In genomic region chr4:53899544-53900274, GRCh38 we compare ENCODE assay signal across 16 cellular contexts.
DNase-seq lines count a peak whose midpoint lies in the region; ATAC-seq and TF ChIP-seq lines count a peak whose summit lies in the region.
"Had no signal": no experiment of that assay in that cellular context is flagged by ENCODE, and none has a peak within 500 bp of the region (broad histone marks: within the 10 kb centered on the region; RNA-seq: fewer than 3 reads in every experiment).

No MANE protein-coding gene starts in this region.

- H3K4me3 ChIP-seq in ACC112 (ENCODE audit: low read depth, low read length) = no peak overlapping the region
- no peak overlapping the region for H3K4me3 ChIP-seq in SK-N-SH (ENCODE audit: low read depth in 2 of 2, low read length in 1 of 2)
- H3K4me3 ChIP-seq: GM23338, right lobe of liver had no signal

- H3K27me3 ChIP-seq in ACC112 (ENCODE audit: insufficient read depth, low read length) (no peaks in the 10 kb centered on the region), SK-N-SH (ENCODE audit: insufficient read depth) (no peaks in the 10 kb centered on the region)
- H3K27me3 ChIP-seq: right lobe of liver had no signal

- no peak overlapping the region for H3K9ac ChIP-seq in SK-N-SH

- no peak overlapping the region for H3K27ac ChIP-seq in ACC112 (ENCODE audit: low read depth, low read length)
- H3K27ac ChIP-seq in SK-N-SH (ENCODE audit: low read depth in 2 of 2, low read length in 1 of 2) = peak overlapping the region; percentile 77 to 78; a peak in 3 of 4 replicates
- H3K27ac ChIP-seq: right lobe of liver had no signal

- H3K36me3 ChIP-seq in ACC112 (ENCODE audit: insufficient read depth, low read length) (no peaks in the 10 kb centered on the region), SK-N-SH (replicated peaks in 1 of 2; ENCODE audit: control insufficient read depth in 1 of 2, insufficient read depth in 2 of 2, low read length in 1 of 2) (no peaks in the 10 kb centered on the region)
- H3K36me3 ChIP-seq: right lobe of liver had no signal

- peaks cover 11% of the 10 kb centered on the region for H3K4me1 ChIP-seq in ACC112 (ENCODE audit: control insufficient read depth, insufficient read depth, low read length, unreplicated experiment)
- H3K4me1 ChIP-seq in SK-N-SH (ENCODE audit: control insufficient read depth in 1 of 2, insufficient read depth in 2 of 2, low read depth in 1 of 2, low read length in 1 of 2) = peaks cover 0 to 3% of the 10 kb centered on the region in 2 experiments; a peak in 2 of 4 replicates
- H3K4me1 ChIP-seq: right lobe of liver had no signal

- H4K20me1 ChIP-seq in SK-N-SH (ENCODE audit: insufficient read depth) = no peaks in the 10 kb centered on the region

- peak overlapping the region; percentile 44; the same call in 1 of the 2 replicates for H3K4me2 ChIP-seq in SK-N-SH
- H3K4me2 ChIP-seq: GM23338 had no signal

- H3K36me3 Mint-ChIP-seq in nephron (ENCODE audit: low read depth) = no peaks in the 10 kb centered on the region
- H3K36me3 Mint-ChIP-seq: immature natural killer cell, natural killer cell had no signal

- CTCF ChIA-PET in SK-N-SH (lab: Yijun Ruan, JAX) = interaction anchor here (1.5 kb wide), 1 partner anchor 9 kb away, joined by 6 read pairs; no protein-coding TSS in a partner anchor

- H3K4me3 Mint-ChIP-seq in nephron = peak overlapping the region in 2 of 3 experiments; percentile 40 to 50
- H3K4me3 Mint-ChIP-seq: activated T-helper 17 cell treated with anti-CD3 and anti-CD28 coated beads, Interleukin-2, amount 50 U/mL, for 72 hours; GM23338; immature natural killer cell; natural killer cell had no signal

- H3K27ac Mint-ChIP-seq in nephron = peak overlapping the region; percentile 80 to 93 (median 93)
- H3K27ac Mint-ChIP-seq: activated T-helper 17 cell treated with anti-CD3 and anti-CD28 coated beads, Interleukin-2, amount 50 U/mL, for 72 hours; GM23338; immature natural killer cell; natural killer cell had no signal

- H3K4me1 Mint-ChIP-seq in nephron = peaks cover 26% of the 10 kb centered on the region
- H3K4me1 Mint-ChIP-seq: activated T-helper 17 cell treated with anti-CD3 and anti-CD28 coated beads, Interleukin-2, amount 50 U/mL, for 72 hours; immature natural killer cell; natural killer cell had no signal

- no peaks in the 10 kb centered on the region for H3K27me3 Mint-ChIP-seq in nephron (ENCODE audit: low read depth)

- H3K9me3 ChIP-seq in SK-N-SH = no peaks in the 10 kb centered on the region
- H3K9me3 ChIP-seq: right lobe of liver had no signal

- ATAC-seq in GM18517 (IDR thresholded peaks at IDR 0.05; ENCODE audit: unreplicated experiment) = no peak
- no peak for ATAC-seq in GM21825 (IDR thresholded peaks at IDR 0.05; ENCODE audit: unreplicated experiment)
- ATAC-seq: activated T-helper 17 cell treated with anti-CD3 and anti-CD28 coated beads, Interleukin-2, amount 50 U/mL, for 72 hours; GM23338; natural killer cell; right lobe of liver had no signal

- TF ChIP-seq EP300 in SK-N-SH (IDR thresholded peaks at IDR 0.05; ENCODE audit: borderline replicate concordance in 1 of 2, low read depth in 1 of 2, low read length in 1 of 2) = 0 out of 4 replicates have a peak, but pooled peaks of 1 of the 2 experiments have one; percentile 7

- DNase-seq in SK-N-SH (no peak), fibroblast of the conjunctiva (ENCODE audit: low read depth) (peak; percentile 72), NCI-H524 treated with DMSO at 0.1 percent for 48 hours (lab: John Stamatoyannopoulos, UW) (no peak), NOMO-1 treated with dmso at 0.1 percent for 144 hours (lab: John Stamatoyannopoulos, UW; ENCODE audit: unreplicated experiment) (no peak)
- DNase-seq: activated CD4-positive, alpha-beta T cell treated with anti-CD3 and anti-CD28 coated beads, Interleukin-2, amount 50 U/mL, for 1 hour; DMS153; immature natural killer cell; natural killer cell; NCI-H2227 treated with DMSO at 0.1 percent for 48 hours; right lobe of liver had no signal

- H3F3A ChIP-seq in SK-N-SH (replicated peaks; ENCODE audit: insufficient read depth) = peaks cover 12% of the 10 kb centered on the region

- H3K79me2 ChIP-seq in ACC112 (ENCODE audit: control insufficient read depth, insufficient read depth, low read length, unreplicated experiment) (no peaks in the 10 kb centered on the region), SK-N-SH (ENCODE audit: insufficient read depth) (no peaks in the 10 kb centered on the region)

- TF ChIP-seq CTCF in SK-N-SH (IDR thresholded peaks at IDR 0.05) (no peak), nephron (IDR thresholded peaks at IDR 0.05; ENCODE audit: unreplicated experiment in 3 of 3) (no peak)

- H3K9me2 ChIP-seq in SK-N-SH = no peaks in the 10 kb centered on the region

- TF ChIP-seq RAD21 in SK-N-SH (IDR thresholded peaks at IDR 0.05; ENCODE audit: low read length) = no peak

- H2AFZ ChIP-seq in ACC112 (ENCODE audit: low read length, unreplicated experiment) (peak overlapping the region; percentile 26), SK-N-SH (ENCODE audit: low read depth) (no peak overlapping the region; the same call in 1 of the 2 replicates)
- H2AFZ ChIP-seq: GM23338 had no signal

- WGBS in SK-N-SH (ENCODE audit: low lambda C conversion rate) = 23% methylated on average over 9 of the region's 9 CpGs

- H3K9me3 Mint-ChIP-seq in nephron = no peaks in the 10 kb centered on the region
- H3K9me3 Mint-ChIP-seq: activated T-helper 17 cell treated with anti-CD3 and anti-CD28 coated beads, Interleukin-2, amount 50 U/mL, for 72 hours; GM23338; immature natural killer cell; natural killer cell had no signal

- POLR2A ChIA-PET in SK-N-SH (lab: Yijun Ruan, JAX) = no interaction called here

TF ChIP-seq in SK-N-SH, 30 proteins besides CTCF, POLR2A, EP300 and RAD21 (continues in another document):
- TF ChIP-seq MXI1 (IDR thresholded peaks at IDR 0.05; ENCODE audit: low read depth, low read length) (no peak), GABPA (IDR thresholded peaks at IDR 0.05; ENCODE audit: low read depth) (no peak), MEF2A (IDR thresholded peaks at IDR 0.05; ENCODE audit: borderline replicate concordance, low read depth) (no peak), USF1 (IDR thresholded peaks at IDR 0.05; ENCODE audit: borderline replicate concordance, low read depth) (no peak), POLR2AphosphoS5 (IDR thresholded peaks at IDR 0.05; ENCODE audit: low read depth, low read length) (no peak), ZBTB33 (IDR thresholded peaks at IDR 0.05; ENCODE audit: borderline replicate concordance, low read depth) (no peak), RFX5 (IDR thresholded peaks at IDR 0.05; ENCODE audit: low read length) (no peak), EZH2phosphoT487 (IDR thresholded peaks at IDR 0.05; ENCODE audit: borderline replicate concordance, low read depth) (no peak), CHD2 (IDR thresholded peaks at IDR 0.05; ENCODE audit: low read length, partially characterized antibody) (no peak), SIN3A (IDR thresholded peaks at IDR 0.05; ENCODE audit: borderline replicate concordance, low read depth, low read length) (no peak), YY1 (IDR thresholded peaks at IDR 0.05; ENCODE audit: low read depth) (no peak), USF2 (IDR thresholded peaks at IDR 0.05; ENCODE audit: borderline replicate concordance, low read depth, low read length) (no peak), GATA2 (CRISPR knock-in tag; IDR thresholded peaks at IDR 0.05) (no peak), TCF12 (IDR thresholded peaks at IDR 0.05) (peak; percentile 75; the same call in 1 of the 2 replicates)
